Comparison of ENCODE assay signal across 8 cellular contexts in genomic region chr7:100102950-100103840, GRCh38. TPM values are rescaled to one million over a fixed set of nuclear protein-coding genes. Genes with fewer than 3 reads are reported as not detected.
DNase-seq lines count a peak whose midpoint lies in the region; ATAC-seq and TF ChIP-seq lines count a peak whose summit lies in the region.

No MANE protein-coding gene starts in this region.

- peaks cover 55% of the 10 kb centered on the region for H3K36me3 Mint-ChIP-seq in stimulated activated naive CD8-positive, alpha-beta T cell treated with anti-CD3 and anti-CD28 coated beads, Interleukin-15, Interleukin-2, amounts not matched to agents 100 ng/mL and 50 ng/mL, for 24 hours (ENCODE audit: low read depth)

- H3K27ac ChIP-seq in VCaP (peak overlapping the region; percentile 92), thyroid gland (no peak overlapping the region)

- no peaks in the 10 kb centered on the region for H3K9me3 ChIP-seq in thyroid gland

- 82 to 91% methylated on average over 17 of the region's 17 CpGs for WGBS in thyroid gland, 2 donors

- H3K4me3 Mint-ChIP-seq in stimulated activated naive CD8-positive, alpha-beta T cell treated with anti-CD3 and anti-CD28 coated beads, Interleukin-15, Interleukin-2, amounts not matched to agents 100 ng/mL and 50 ng/mL, for 24 hours = peak overlapping the region; percentile 89

- H3K9me3 Mint-ChIP-seq in stimulated activated naive CD8-positive, alpha-beta T cell treated with anti-CD3 and anti-CD28 coated beads, Interleukin-15, Interleukin-2, amounts not matched to agents 100 ng/mL and 50 ng/mL, for 24 hours = no peaks in the 10 kb centered on the region

- TF ChIP-seq POLR2A in thyroid gland (IDR thresholded peaks at IDR 0.05) = no peak

- peaks cover 13 to 32% of the 10 kb centered on the region in 2 donors for H3K36me3 ChIP-seq in thyroid gland

- no peaks in the 10 kb centered on the region for H3K27me3 Mint-ChIP-seq in stimulated activated naive CD8-positive, alpha-beta T cell treated with anti-CD3 and anti-CD28 coated beads, Interleukin-15, Interleukin-2, amounts not matched to agents 100 ng/mL and 50 ng/mL, for 24 hours

- H3K27me3 ChIP-seq in thyroid gland = no peaks in the 10 kb centered on the region

- H3K4me1 ChIP-seq in thyroid gland = peaks cover 11 to 17% of the 10 kb centered on the region in 2 donors

- no peak overlapping the region for H3K4me3 ChIP-seq in thyroid gland (replicated peaks in 1 of 3)

- no peak for TF ChIP-seq CTCF in VCaP (conservative IDR thresholded peaks at IDR 0.05)
- TF ChIP-seq CTCF in thyroid gland (IDR thresholded peaks at IDR 0.05) = no peak

- DNase-seq in stimulated activated naive CD8-positive, alpha-beta T cell treated with anti-CD3 and anti-CD28 coated beads, Interleukin-15, Interleukin-2, amounts not matched to agents 100 U/mL and 50 U/mL, for 24 hours = no peak
- DNase-seq in glomerular visceral epithelial cell (ENCODE audit: extremely low spot score) (peak; percentile 98), thyroid gland (no peak), NCI-H510A (lab: John Stamatoyannopoulos, UW) (no peak)
- no peak for DNase-seq in effector CD4-positive, alpha-beta T cell

- peak overlapping the region; percentile 78 for H3K27ac Mint-ChIP-seq in stimulated activated naive CD8-positive, alpha-beta T cell treated with anti-CD3 and anti-CD28 coated beads, Interleukin-15, Interleukin-2, amounts not matched to agents 100 ng/mL and 50 ng/mL, for 24 hours

- H3K4me1 Mint-ChIP-seq in stimulated activated naive CD8-positive, alpha-beta T cell treated with anti-CD3 and anti-CD28 coated beads, Interleukin-15, Interleukin-2, amounts not matched to agents 100 ng/mL and 50 ng/mL, for 24 hours (ENCODE audit: low read depth) = peaks cover 34% of the 10 kb centered on the region

- intact Hi-C loops in thyroid gland (cut with DNase I) = no loop called here

- no peak for ATAC-seq in stimulated activated naive CD8-positive, alpha-beta T cell treated with anti-CD3 and anti-CD28 coated beads, Interleukin-15, Interleukin-2, amounts not matched to agents 100 U/mL and 50 U/mL, for 24 hours
- ATAC-seq in HG02623 (IDR thresholded peaks at IDR 0.05; ENCODE audit: unreplicated experiment) = no peak

RNA-seq across cellular contexts. Expression of gene AP4M1, which starts 1.8 kb away (rescaled TPM):
- total RNA-seq in thyroid gland = 10 to 100 TPM in 3 of 4 donors, 1 to 10 TPM in 1; 9.1 to 26.6 (median 19.4) TPM

RNA-seq across cellular contexts. Expression of gene MCM7, which starts 2.0 kb away (rescaled TPM):
- total RNA-seq in thyroid gland = 10 to 100 TPM; 16.6 to 51.3 (median 26.5) TPM

RNA-seq across cellular contexts. Expression of gene COPS6, which starts 14.4 kb away (rescaled TPM):
- total RNA-seq in thyroid gland = 10 to 100 TPM; 32.5 to 71.5 (median 39.9) TPM

RNA-seq across cellular contexts. Expression of gene TAF6, which starts 16.0 kb away (rescaled TPM):
- total RNA-seq in thyroid gland = 100 to 1,000 TPM in 1 of 4 donors, 10 to 100 TPM in 3; 50.3 to 104 (median 85.2) TPM

RNA-seq across cellular contexts. Expression of gene CNPY4, which starts 16.2 kb away (rescaled TPM):
- total RNA-seq in thyroid gland = 10 to 100 TPM in 3 of 4 donors, 1 to 10 TPM in 1; 4.1 to 14.5 (median 13.1) TPM
